24 cellular contexts compared by ENCODE assay signal in genomic region chr14:99333214-99333613, GRCh38.
"Had no signal": no experiment of that assay in that cellular context is flagged by ENCODE, and none has a peak within 500 bp of the region (broad histone marks: within the 10 kb centered on the region; RNA-seq: fewer than 3 reads in every experiment).

No MANE protein-coding gene starts in this region.

- H3K27me3 ChIP-seq: foreskin keratinocyte, neutrophil, uterus had no signal

- DNase-seq: effector CD4-positive, alpha-beta T cell; erythroblast; foreskin keratinocyte; immature natural killer cell; left cardiac atrium; mesenchymal stem cell; midbrain; naive B cell; sigmoid colon; stimulated activated CD4-positive, alpha-beta T cell treated with anti-CD3 and anti-CD28 coated beads, Interleukin-12 subunit alpha, Interleukin-12 subunit beta, amount 100 ng/mL, for 4 hours; stimulated activated naive CD4-positive, alpha-beta T cell; stomach; substantia nigra; transverse colon; uterus had no signal

- H3K9me3 Mint-ChIP-seq: endodermal cell, nephron had no signal

- ATAC-seq: foreskin keratinocyte had no signal

- H3K36me3 ChIP-seq: neutrophil, sigmoid colon, stomach, thoracic aorta, transverse colon, uterus had no signal

- H3K36me3 Mint-ChIP-seq: immature natural killer cell, naive B cell had no signal

- H3K4me3 ChIP-seq: coronary artery, lung, sigmoid colon, skin epidermis, stomach, thoracic aorta, transverse colon, uterus had no signal

- H3K27ac Mint-ChIP-seq: endodermal cell, naive B cell, nephron had no signal

- H3K9me3 ChIP-seq: neutrophil, stomach, thoracic aorta, transverse colon, uterus had no signal

- FAIRE-seq: endothelial cell of umbilical vein, keratinocyte had no signal

- H3K4me1 Mint-ChIP-seq: immature natural killer cell had no signal

- H3K4me1 ChIP-seq: foreskin keratinocyte, transverse colon, uterus had no signal

- H3K4me3 Mint-ChIP-seq: endodermal cell, immature natural killer cell, naive B cell, nephron had no signal

- H3K27ac ChIP-seq: coronary artery, foreskin keratinocyte, neutrophil, sigmoid colon, skin epidermis, stomach, thoracic aorta, transverse colon, uterus had no signal
